Comparison of ENCODE assay signal across 20 cellular contexts in genomic region chr6:151629791-151630190, GRCh38.
A peak's percentile ranks its signal among the peaks of the same experiment; 100 is the strongest.
DNase-seq lines count a peak whose midpoint lies in the region; ATAC-seq, FAIRE-seq and TF ChIP-seq lines count a peak whose summit lies in the region.
"Had no signal": no experiment of that assay in that cellular context is flagged by ENCODE, and none has a peak within 500 bp of the region (broad histone marks: within the 10 kb centered on the region; RNA-seq: fewer than 3 reads in every experiment).

No MANE protein-coding gene starts in this region.

- peak overlapping the region; percentile 44 for H4K5ac ChIP-seq in H1 (ENCODE audit: insufficient read length, low read depth, low read length)

- H3K18ac ChIP-seq in H1 (ENCODE audit: extremely low read depth, low read length) (no peak overlapping the region), trophoblast cell (ENCODE audit: low read length) (no peak overlapping the region)

- no peak overlapping the region for H2AFZ ChIP-seq in HepG2 (ENCODE audit: low read length)
- peak overlapping the region; percentile 96 for H2AFZ ChIP-seq in H1 (ENCODE audit: low read length)
- H2AFZ ChIP-seq in OCI-LY7 (ENCODE audit: low read length), result no peak overlapping the region
- no peak overlapping the region for H2AFZ ChIP-seq in trophoblast cell (ENCODE audit: insufficient read depth, low read length, poor library complexity)

- no peaks in the 10 kb centered on the region for H3K79me1 ChIP-seq in H1 (ENCODE audit: low read depth, low read length)
- H3K79me1 ChIP-seq in trophoblast cell (ENCODE audit: low read length), result no peaks in the 10 kb centered on the region

- no peaks in the 10 kb centered on the region for H4K20me1 ChIP-seq in HepG2 (ENCODE audit: insufficient read depth, low read length)
- H4K20me1 ChIP-seq in H1 (replicated peaks in 1 of 2; ENCODE audit: control insufficient read depth in 1 of 2, insufficient read depth in 2 of 2, low read length in 2 of 2), result no peaks in the 10 kb centered on the region
- no peaks in the 10 kb centered on the region for H4K20me1 ChIP-seq in OCI-LY7 (ENCODE audit: insufficient read depth, low read length)

- H3K4me1 ChIP-seq in right lobe of liver, result peaks cover 0 to 46% (median 23%) of the 10 kb centered on the region in 4 donors
- H3K4me1 ChIP-seq in HepG2 (ENCODE audit: insufficient read depth, low read length), result peaks cover 40% of the 10 kb centered on the region
- peaks cover 0 to 4% (median 3%) of the 10 kb centered on the region in 4 experiments; a peak in 3 of 7 replicates for H3K4me1 ChIP-seq in H1 (replicated peaks in 1 of 4; ENCODE audit: control insufficient read depth in 3 of 4, insufficient read depth in 4 of 4, low read length in 3 of 4)
- H3K4me1 ChIP-seq in OCI-LY7 (ENCODE audit: insufficient read depth, low read length, poor library complexity, severe bottlenecking), result no peaks in the 10 kb centered on the region
- no peaks in the 10 kb centered on the region for H3K4me1 ChIP-seq in trophoblast cell (ENCODE audit: control insufficient read depth in 1 of 2, insufficient read depth in 2 of 2, low read length in 2 of 2)
- H3K4me1 ChIP-seq: BE2C had no signal

- no peaks in the 10 kb centered on the region for H3K36me3 Mint-ChIP-seq in glutamatergic neuron (ENCODE audit: unreplicated experiment)

- 46% methylated on average over 3 of the region's 4 CpGs for WGBS in right lobe of liver (ENCODE audit: insufficient coverage, low coverage, low lambda C conversion rate, missing lambda C conversion rate)
- WGBS in HepG2 (ENCODE audit: low lambda C conversion rate), result 74% methylated on average over 4 of the region's 4 CpGs
- WGBS in H1 (ENCODE audit: extremely low coverage in 1 of 2, insufficient coverage in 1 of 2, insufficient read length in 1 of 2, insufficient replicate concordance in 2 of 2, low coverage in 1 of 2, low lambda C conversion rate in 2 of 2, missing lambda C conversion rate in 1 of 2), 2 experiments, result 79% methylated on average over 4 of the region's 4 CpGs; no CpG with 5 or more reads in 1 of the 2 experiments
- WGBS in trophoblast cell (ENCODE audit: extremely low coverage, insufficient coverage, insufficient read length), result no CpG with 5 or more reads among the region's 4 CpGs

- CTCF ChIA-PET in HepG2 (lab: Yijun Ruan, JAX; ENCODE audit: low intra/inter-chr PET ratio, low total read pairs) (no interaction called here), H1 (lab: Charles Lee; ENCODE audit: partially characterized antibody) (interaction anchor here (1.2 to 1.7 kb wide), 2 partner anchors 9 to 19 kb away, joined by 5 to 8 read pairs; no protein-coding TSS in a partner anchor), OCI-LY7 (lab: Charles Lee; ENCODE audit: unreplicated experiment) (no interaction called here)

- H2BK5ac ChIP-seq in H1 (ENCODE audit: low read depth, low read length), result no peak overlapping the region
- H2BK5ac ChIP-seq in trophoblast cell (ENCODE audit: low read depth, low read length, poor library complexity), result no peak overlapping the region

- H3K9ac ChIP-seq in HepG2 (ENCODE audit: insufficient read depth, low read depth, low read length) (no peak overlapping the region), H1 (replicated peaks in 1 of 4; ENCODE audit: extremely low read depth in 1 of 4, low read depth in 3 of 4, low read length in 3 of 4) (no peak overlapping the region), trophoblast cell (ENCODE audit: low read length) (no peak overlapping the region)

- H3K4ac ChIP-seq in H1 (replicated peaks; ENCODE audit: insufficient read length, low read depth, low read length) (no peak overlapping the region), trophoblast cell (ENCODE audit: low read depth, low read length) (no peak overlapping the region)

- H3K9me3 Mint-ChIP-seq in glutamatergic neuron (ENCODE audit: unreplicated experiment), result no peaks in the 10 kb centered on the region
- H3K9me3 Mint-ChIP-seq: CD4-positive, alpha-beta T cell had no signal

- H3K36me3 ChIP-seq in right lobe of liver (no peaks in the 10 kb centered on the region), HepG2 (replicated peaks in 1 of 2; ENCODE audit: control insufficient read depth in 1 of 2, insufficient read depth in 2 of 2, low read length in 2 of 2) (no peaks in the 10 kb centered on the region), H1 (ENCODE audit: control insufficient read depth in 2 of 4, insufficient read depth in 4 of 4, low read length in 3 of 4) (no peaks in the 10 kb centered on the region), OCI-LY7 (ENCODE audit: insufficient read depth, low read length) (no peaks in the 10 kb centered on the region), trophoblast cell (ENCODE audit: control insufficient read depth in 1 of 2, insufficient read depth in 2 of 2, low read length in 2 of 2) (no peaks in the 10 kb centered on the region)
- H3K36me3 ChIP-seq: BE2C had no signal

- no peaks in the 10 kb centered on the region for H3K9me2 ChIP-seq in OCI-LY7 (ENCODE audit: insufficient read depth, low read length)

- H3K27me3 Mint-ChIP-seq in glutamatergic neuron (ENCODE audit: unreplicated experiment), result no peaks in the 10 kb centered on the region

- H3K14ac ChIP-seq in H1 (ENCODE audit: insufficient read length) (no peak overlapping the region), trophoblast cell (ENCODE audit: low read length) (no peak overlapping the region)

- H4K8ac ChIP-seq in H1 (ENCODE audit: extremely low read depth, insufficient read depth, low read length) (peak overlapping the region; percentile 86; the same call in 1 of the 2 replicates), trophoblast cell (ENCODE audit: low read depth, low read length) (no peak overlapping the region)

- no peak overlapping the region for H3K56ac ChIP-seq in H1 (replicated peaks; ENCODE audit: insufficient read length, low read depth, low read length)

- H3K27ac ChIP-seq in right lobe of liver, result peak overlapping the region in 1 of 3 donors; percentile 16
- H3K27ac ChIP-seq in HepG2 (ENCODE audit: extremely low read length, insufficient read depth, low read length), result no peak overlapping the region
- no peak overlapping the region for H3K27ac ChIP-seq in H1 (ENCODE audit: low read depth, low read length)
- H3K27ac ChIP-seq in OCI-LY7 (ENCODE audit: low read depth, low read length, poor library complexity, severe bottlenecking), result no peak overlapping the region
- no peak overlapping the region for H3K27ac ChIP-seq in trophoblast cell (ENCODE audit: low read depth, low read length)

- TF ChIP-seq RAD21 in HepG2 (CRISPR knock-in tag; IDR thresholded peaks at IDR 0.05), result no peak
- no peak for TF ChIP-seq RAD21 in H1 (IDR thresholded peaks at IDR 0.05 in 1 of 2, conservative IDR thresholded peaks at IDR 0.05 in 1 of 2; ENCODE audit: low read depth in 2 of 2, low read length in 2 of 2)

- H4K91ac ChIP-seq in H1 (replicated peaks; ENCODE audit: insufficient read length, low read length) (peak overlapping the region; percentile 82), trophoblast cell (ENCODE audit: low read depth, low read length) (no peak overlapping the region)

- H3K4me2 ChIP-seq in HepG2 (ENCODE audit: low read depth, low read length), result no peak overlapping the region
- H3K4me2 ChIP-seq in H1 (ENCODE audit: insufficient read depth in 1 of 2, low read depth in 2 of 2, low read length in 2 of 2), result no peak overlapping the region
- H3K4me2 ChIP-seq in OCI-LY7 (ENCODE audit: low read length), result no peak overlapping the region
- no peak overlapping the region for H3K4me2 ChIP-seq in trophoblast cell (ENCODE audit: low read length)

- H3K4me3 ChIP-seq in right lobe of liver, result no peak overlapping the region
- no peak overlapping the region for H3K4me3 ChIP-seq in HepG2 (replicated peaks in 1 of 3; ENCODE audit: insufficient read depth in 1 of 3, low read depth in 2 of 3, low read length in 3 of 3)
- H3K4me3 ChIP-seq in H1 (ENCODE audit: extremely low read depth in 1 of 4, insufficient read depth in 2 of 4, low read depth in 3 of 4, low read length in 4 of 4), result no peak overlapping the region
- no peak overlapping the region for H3K4me3 ChIP-seq in OCI-LY7 (ENCODE audit: low read depth, low read length, poor library complexity, severe bottlenecking)
- H3K4me3 ChIP-seq in trophoblast cell (ENCODE audit: low read depth, low read length), result no peak overlapping the region

- TF ChIP-seq POLR2A in right lobe of liver (IDR thresholded peaks at IDR 0.05), result no peak
- no peak for TF ChIP-seq POLR2A in HepG2 (IDR thresholded peaks at IDR 0.05; ENCODE audit: insufficient read depth in 1 of 2, low read depth in 2 of 2, low read length in 2 of 2)
- TF ChIP-seq POLR2A in H1 (IDR thresholded peaks at IDR 0.05; ENCODE audit: control extremely low read depth in 1 of 2, low read depth in 2 of 2, low read length in 2 of 2), result no peak

- H3K27me3 ChIP-seq in right lobe of liver (no peaks in the 10 kb centered on the region), HepG2 (ENCODE audit: control insufficient read depth in 1 of 2, insufficient read depth in 2 of 2, low read length in 2 of 2) (no peaks in the 10 kb centered on the region), H1 (replicated peaks in 1 of 4; ENCODE audit: control insufficient read depth in 3 of 4, extremely low read depth in 1 of 4, insufficient read depth in 3 of 4, low read length in 3 of 4) (no peaks in the 10 kb centered on the region), trophoblast cell (ENCODE audit: insufficient read depth, low read length) (no peaks in the 10 kb centered on the region)
- H3K27me3 ChIP-seq: BE2C had no signal

- H4K12ac ChIP-seq in trophoblast cell (ENCODE audit: low read depth, low read length), result no peak overlapping the region

- H3K9me3 ChIP-seq in right lobe of liver (no peaks in the 10 kb centered on the region), HepG2 (ENCODE audit: low read length) (no peaks in the 10 kb centered on the region), H1 (ENCODE audit: insufficient read depth in 2 of 2, low read depth in 1 of 2, low read length in 1 of 2) (no peaks in the 10 kb centered on the region), OCI-LY7 (ENCODE audit: low read length) (no peaks in the 10 kb centered on the region), trophoblast cell (ENCODE audit: insufficient read depth, low read depth, low read length) (no peaks in the 10 kb centered on the region)
- H3K9me3 ChIP-seq: BE2C had no signal

- H3K79me2 ChIP-seq in HepG2 (ENCODE audit: insufficient read depth, low read length), result no peaks in the 10 kb centered on the region
- H3K79me2 ChIP-seq in H1 (ENCODE audit: control insufficient read depth in 1 of 2, insufficient read depth in 2 of 2, low read length in 2 of 2), result no peaks in the 10 kb centered on the region
- H3K79me2 ChIP-seq in OCI-LY7 (ENCODE audit: insufficient read depth, low read depth, low read length), result no peaks in the 10 kb centered on the region
- H3K79me2 ChIP-seq in trophoblast cell (ENCODE audit: control insufficient read depth, insufficient read depth, low read length, poor library complexity), result no peaks in the 10 kb centered on the region

- no peaks in the 10 kb centered on the region for H3K4me1 Mint-ChIP-seq in glutamatergic neuron (ENCODE audit: low read depth, unreplicated experiment)

- H3K4me3 Mint-ChIP-seq in glutamatergic neuron (ENCODE audit: unreplicated experiment), result no peak overlapping the region
- H3K4me3 Mint-ChIP-seq: CD4-positive, alpha-beta T cell had no signal

- in situ Hi-C loops in HepG2 (cut with HindIII; ENCODE audit: extremely low pct_ligation_motif_present, low pct_unique_long_range_greater_than_20kb), result no loop called here

- 0 out of 2 replicates have a peak overlapping the region, but pooled peaks have one; percentile 19 for H2BK20ac ChIP-seq in H1 (ENCODE audit: low read length)

- no peak overlapping the region for H2BK15ac ChIP-seq in H1 (ENCODE audit: low read length)

- H2BK12ac ChIP-seq in H1 (ENCODE audit: low read depth, low read length) (no peak overlapping the region), trophoblast cell (ENCODE audit: low read length) (no peak overlapping the region)

- no peak for FAIRE-seq in HepG2 (lab: Jason Lieb, UNC)
- FAIRE-seq in H1 (lab: Jason Lieb, UNC), result no peak

- peak in 1 of 3 donors; percentile 39 for DNase-seq in right lobe of liver
- no peak for DNase-seq in HepG2 (ENCODE audit: low spot score)
- DNase-seq in H1 (ENCODE audit: low read depth in 1 of 2, low spot score in 2 of 2), result no peak
- DNase-seq in left lobe of liver (ENCODE audit: low spot score), result no peak
- no peak for DNase-seq in glutamatergic neuron
- DNase-seq in NCI-H187 treated with DMSO at 0.1 percent for 48 hours (lab: John Stamatoyannopoulos, UW), result no peak
- no peak for DNase-seq in OCI-LY7 (ENCODE audit: low spot score)
- no peak for DNase-seq in trophoblast cell
- DNase-seq: 8988T; BE2C; CD4-positive, alpha-beta T cell; IMR-90; Karpas-422; MM.1S; NCI-H1092 treated with DMSO at 0.1 percent for 48 hours; NCI-H1694 treated with DMSO at 0.1 percent for 48 hours; NCI-H446 treated with DMSO at 0.1 percent for 48 hours; NK-92 treated with Interleukin-12 subunit alpha and Interleukin-12 subunit beta, amount 100 ng/mL, for 24 hours; OCI-M1; RPMI8226 had no signal

- peak in 3 of 4 donors; percentile 9 to 60 (median 28) for ATAC-seq in right lobe of liver
- ATAC-seq in HepG2, result no peak
- peak; percentile 35 for ATAC-seq in left lobe of liver

- no peak overlapping the region for H3K27ac Mint-ChIP-seq in glutamatergic neuron (ENCODE audit: unreplicated experiment)
- H3K27ac Mint-ChIP-seq: CD4-positive, alpha-beta T cell had no signal

- H3K23me2 ChIP-seq in H1 (ENCODE audit: low read depth, low read length), result no peaks in the 10 kb centered on the region

- TF ChIP-seq CTCF in right lobe of liver (IDR thresholded peaks at IDR 0.05), result no peak
- TF ChIP-seq CTCF in HepG2 (CRISPR knock-in tag; IDR thresholded peaks at IDR 0.05), result no peak
- TF ChIP-seq CTCF in H1 (IDR thresholded peaks at IDR 0.05; ENCODE audit: control extremely low read depth in 1 of 3, insufficient read depth in 1 of 3, low read depth in 1 of 3, low read length in 3 of 3), result no peak
- no peak for TF ChIP-seq CTCF in glutamatergic neuron (IDR thresholded peaks at IDR 0.05; ENCODE audit: partially characterized antibody, unreplicated experiment)
- TF ChIP-seq CTCF in OCI-LY7 (conservative IDR thresholded peaks at IDR 0.05; ENCODE audit: low read length), result no peak

- H2BK120ac ChIP-seq in H1 (replicated peaks; ENCODE audit: low read depth, low read length) (no peak overlapping the region), trophoblast cell (ENCODE audit: insufficient read depth, low read length, poor library complexity) (no peak overlapping the region)

- POLR2A ChIA-PET in HepG2 (lab: Yijun Ruan, JAX), result no interaction called here
- POLR2A ChIA-PET in H1 (lab: Charles Lee; ENCODE audit: partially characterized antibody), result no interaction called here
- POLR2A ChIA-PET in OCI-LY7 (lab: Charles Lee), result interaction anchor here (0.6 kb wide), 2 partner anchors 119 to 313 kb away, joined by 4 read pairs; no protein-coding TSS in a partner anchor

- no peak for TF ChIP-seq EP300 in HepG2 (IDR thresholded peaks at IDR 0.05; ENCODE audit: low read depth in 2 of 2, low read length in 2 of 2)
- no peak for TF ChIP-seq EP300 in HepG2 (CRISPR knock-in tag; IDR thresholded peaks at IDR 0.05; ENCODE audit: borderline replicate concordance)
- no peak for TF ChIP-seq EP300 in H1 (IDR thresholded peaks at IDR 0.05; ENCODE audit: borderline replicate concordance in 1 of 2, low read depth in 2 of 2, low read length in 2 of 2)

- H2AK5ac ChIP-seq in H1 (ENCODE audit: low read depth, low read length) (no peak overlapping the region), trophoblast cell (ENCODE audit: low read length) (no peak overlapping the region)

- H3K23ac ChIP-seq in H1 (ENCODE audit: insufficient read length) (no peak overlapping the region), trophoblast cell (ENCODE audit: low read length) (no peak overlapping the region)

- BruUV-seq in HepG2 (replicated peaks; lab: Mats Ljungman, UMichigan), result no TSS peak
- BruUV-seq in OCI-LY7 (replicated peaks; lab: Mats Ljungman, UMichigan), result no TSS peak

- intact Hi-C loops in right lobe of liver (cut with DNase I), result no loop called here
- intact Hi-C loops in HepG2 (cut with micrococcal nuclease; ENCODE audit: unreplicated experiment), result loop anchor here (5.0 kb wide), 1 partner anchor 137 kb away; the partner anchor contains the start of gene CCDC170
- intact Hi-C loops in OCI-LY7 (cut with micrococcal nuclease; ENCODE audit: unreplicated experiment), result no loop called here
